18 cellular contexts compared by ENCODE assay signal in genomic region chr2:62137431-62137830, GRCh38.
"Had no signal": no experiment of that assay in that cellular context is flagged by ENCODE, and none has a peak within 500 bp of the region (broad histone marks: within the 10 kb centered on the region; RNA-seq: fewer than 3 reads in every experiment).

No MANE protein-coding gene starts in this region.

- H3K9me3 Mint-ChIP-seq: activated naive CD4-positive, alpha-beta T cell treated with anti-CD3 and anti-CD28 coated beads, Interleukin-2, amount 50 U/mL, for 72 hours; activated T-cell treated with anti-CD3 and anti-CD28 coated beads, Interleukin-2, amount 50 U/mL, for 24 hours; natural killer cell treated with Interleukin-12 subunit alpha and Interleukin-12 subunit beta and Interleukin-15 and Interleukin-18, amount 100 ng/mL, for 72 hours; stimulated activated memory B cell treated with anti-CD40 and anti-IgM and Interleukin-4, amounts not matched to agents 10 μg/mL and 1 μg/mL and 100 μg/mL, for 72 hours had no signal

- H3K36me3 ChIP-seq: breast epithelium, prostate gland, transverse colon had no signal

- H3K4me1 ChIP-seq: breast epithelium, prostate gland, right lobe of liver, transverse colon had no signal

- H3K27ac Mint-ChIP-seq: activated naive CD4-positive, alpha-beta T cell treated with anti-CD3 and anti-CD28 coated beads, Interleukin-2, amount 50 U/mL, for 72 hours; activated T-cell treated with anti-CD3 and anti-CD28 coated beads, Interleukin-2, amount 50 U/mL, for 24 hours; natural killer cell treated with Interleukin-12 subunit alpha and Interleukin-12 subunit beta and Interleukin-15 and Interleukin-18, amount 100 ng/mL, for 72 hours; stimulated activated memory B cell treated with anti-CD40 and anti-IgM and Interleukin-4, amounts not matched to agents 10 μg/mL and 1 μg/mL and 100 μg/mL, for 72 hours had no signal

- ATAC-seq: activated CD4-positive, CD25-positive, alpha-beta regulatory T cell treated with anti-CD3 and anti-CD28 coated beads, Interleukin-2, amount 50 U/mL, for 24 hours; activated naive CD4-positive, alpha-beta T cell treated with anti-CD3 and anti-CD28 coated beads, Interleukin-2, amount 50 U/mL, for 72 hours; gastroesophageal sphincter; natural killer cell treated with Interleukin-12 subunit alpha and Interleukin-12 subunit beta and Interleukin-15 and Interleukin-18, amount 100 ng/mL, for 72 hours; right lobe of liver; stimulated activated memory B cell treated with anti-CD40 and anti-IgM and Interleukin-4, amounts not matched to agents 10 μg/mL and 1 μg/mL and 100 μg/mL, for 72 hours had no signal

- H3K9me3 ChIP-seq: breast epithelium, esophagus muscularis mucosa, gastroesophageal sphincter, prostate gland, right lobe of liver, transverse colon had no signal

- H3K27ac ChIP-seq: breast epithelium, esophagus muscularis mucosa, gastroesophageal sphincter, prostate gland, right lobe of liver, spleen, transverse colon had no signal

- H3K27me3 ChIP-seq: breast epithelium, esophagus muscularis mucosa, gastroesophageal sphincter, right lobe of liver, spleen, transverse colon had no signal

- H3K4me3 Mint-ChIP-seq: activated T-cell treated with anti-CD3 and anti-CD28 coated beads, Interleukin-2, amount 50 U/mL, for 24 hours; natural killer cell treated with Interleukin-12 subunit alpha and Interleukin-12 subunit beta and Interleukin-15 and Interleukin-18, amount 100 ng/mL, for 72 hours; stimulated activated memory B cell treated with anti-CD40 and anti-IgM and Interleukin-4, amounts not matched to agents 10 μg/mL and 1 μg/mL and 100 μg/mL, for 72 hours had no signal

- DNase-seq: activated CD4-positive, alpha-beta T cell treated with anti-CD3 and anti-CD28 coated beads, Interleukin-2, amount 50 U/mL, for 4 hours; activated effector memory CD4-positive, alpha-beta T cell treated with Interleukin-2 at 50 U/mL for 16 hours; activated T-cell treated with anti-CD3 and anti-CD28 coated beads, Interleukin-2, amount 50 U/mL, for 24 hours; anterior cingulate cortex; nucleus accumbens; right lobe of liver; spleen; stimulated activated CD4-positive, alpha-beta T cell treated with anti-CD3 and anti-CD28 coated beads, Interleukin-1b, Interleukin-23, amount 100 ng/mL, for 48 hours; transverse colon had no signal

- H3K36me3 Mint-ChIP-seq: natural killer cell treated with Interleukin-12 subunit alpha and Interleukin-12 subunit beta and Interleukin-15 and Interleukin-18, amount 100 ng/mL, for 72 hours had no signal

- H3K27me3 Mint-ChIP-seq: activated T-cell treated with anti-CD3 and anti-CD28 coated beads, Interleukin-2, amount 50 U/mL, for 24 hours; natural killer cell treated with Interleukin-12 subunit alpha and Interleukin-12 subunit beta and Interleukin-15 and Interleukin-18, amount 100 ng/mL, for 72 hours; stimulated activated memory B cell treated with anti-CD40 and anti-IgM and Interleukin-4, amounts not matched to agents 10 μg/mL and 1 μg/mL and 100 μg/mL, for 72 hours had no signal

- H3K4me3 ChIP-seq: breast epithelium, esophagus muscularis mucosa, gastroesophageal sphincter, lung, prostate gland, right lobe of liver, spleen, transverse colon had no signal
